12 cellular contexts compared by ENCODE assay signal in the genomic region with DNA sequence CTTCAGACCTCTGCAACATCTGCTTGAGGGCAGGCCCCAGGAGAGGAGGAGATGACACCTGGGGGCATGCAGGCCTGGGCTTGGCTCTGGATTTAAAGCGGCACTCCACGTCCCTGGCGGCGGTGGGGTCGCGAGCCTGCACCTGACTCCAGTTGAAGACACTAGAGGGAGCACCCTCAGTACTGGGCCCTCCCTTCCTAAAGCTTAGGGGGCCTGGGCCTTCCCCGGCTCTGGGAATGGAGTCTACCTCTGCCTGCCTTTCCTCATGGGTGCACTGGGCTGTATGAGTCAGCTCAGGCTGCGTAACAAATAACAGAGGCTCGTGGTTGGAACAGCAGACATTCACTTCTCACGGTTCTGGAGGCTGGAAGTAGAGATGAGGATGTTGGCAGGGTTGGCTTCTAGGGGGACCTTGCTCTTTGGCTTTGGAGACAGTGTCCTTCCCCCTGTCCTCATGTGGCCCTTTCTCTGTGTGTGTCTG.
"Had no signal": no experiment of that assay in that cellular context is flagged by ENCODE, and none has a peak within 500 bp of the region (broad histone marks: within the 10 kb centered on the region; RNA-seq: fewer than 3 reads in every experiment).

No MANE protein-coding gene starts in this region.

- H3K4me2 ChIP-seq: hepatocyte had no signal

- H2AFZ ChIP-seq: hepatocyte had no signal

- H3K27ac Mint-ChIP-seq: activated CD4-positive, alpha-beta T cell treated with anti-CD3 and anti-CD28 coated beads, Interleukin-2, amount 10 ng/mL, durations not matched to agents 24 days and 14 days; activated naive CD8-positive, alpha-beta T cell treated with anti-CD3 and anti-CD28 coated beads, Interleukin-2, amount 50 U/mL, for 24 hours; stimulated activated naive CD8-positive, alpha-beta T cell treated with anti-CD3 and anti-CD28 coated beads, Interleukin-15, amount 100 ng/mL, for 72 hours; T-helper 17 cell had no signal

- ATAC-seq: activated naive CD8-positive, alpha-beta T cell treated with anti-CD3 and anti-CD28 coated beads, Interleukin-2, amount 50 U/mL, for 24 hours; T-helper 17 cell had no signal

- H3K4me1 Mint-ChIP-seq: activated naive CD8-positive, alpha-beta T cell treated with anti-CD3 and anti-CD28 coated beads, Interleukin-2, amount 50 U/mL, for 24 hours; stimulated activated naive CD8-positive, alpha-beta T cell treated with anti-CD3 and anti-CD28 coated beads, Interleukin-15, amount 100 ng/mL, for 72 hours had no signal

- H3K9me3 ChIP-seq: ascending aorta, breast epithelium, prostate gland, upper lobe of left lung had no signal

- H3K27me3 ChIP-seq: ascending aorta, hepatocyte, upper lobe of left lung had no signal

- H3K27me3 Mint-ChIP-seq: activated CD4-positive, alpha-beta T cell treated with anti-CD3 and anti-CD28 coated beads, Interleukin-2, amount 10 ng/mL, durations not matched to agents 24 days and 14 days; activated naive CD8-positive, alpha-beta T cell treated with anti-CD3 and anti-CD28 coated beads, Interleukin-2, amount 50 U/mL, for 24 hours; stimulated activated naive CD8-positive, alpha-beta T cell treated with anti-CD3 and anti-CD28 coated beads, Interleukin-15, amount 100 ng/mL, for 72 hours; T-helper 17 cell had no signal

- H3K4me1 ChIP-seq: ascending aorta, breast epithelium, prostate gland, upper lobe of left lung had no signal

- H3K79me2 ChIP-seq: hepatocyte had no signal

- H3K9me3 Mint-ChIP-seq: activated CD4-positive, alpha-beta T cell treated with anti-CD3 and anti-CD28 coated beads, Interleukin-2, amount 10 ng/mL, durations not matched to agents 24 days and 14 days; activated naive CD8-positive, alpha-beta T cell treated with anti-CD3 and anti-CD28 coated beads, Interleukin-2, amount 50 U/mL, for 24 hours; nephron; stimulated activated naive CD8-positive, alpha-beta T cell treated with anti-CD3 and anti-CD28 coated beads, Interleukin-15, amount 100 ng/mL, for 72 hours had no signal

- DNase-seq: activated CD4-positive, alpha-beta T cell treated with anti-CD3 and anti-CD28 coated beads, Interleukin-2, amount 10 ng/mL, durations not matched to agents 24 days and 14 days; activated naive CD4-positive, alpha-beta T cell treated with Interleukin-2 at 50 U/mL for 16 hours; activated naive CD8-positive, alpha-beta T cell treated with anti-CD3 and anti-CD28 coated beads, Interleukin-2, amount 50 U/mL, for 24 hours; activated T-cell treated with anti-CD3 and anti-CD28 coated beads for 4 hours; stimulated activated naive CD8-positive, alpha-beta T cell treated with anti-CD3 and anti-CD28 coated beads, Interleukin-15, amount 100 ng/mL, for 72 hours; T-helper 17 cell had no signal

- H3K36me3 ChIP-seq: ascending aorta, breast epithelium, prostate gland, upper lobe of left lung had no signal

- H3K27ac ChIP-seq: ascending aorta, breast epithelium, hepatocyte, prostate gland, upper lobe of left lung had no signal

- H3K4me3 Mint-ChIP-seq: activated CD4-positive, alpha-beta T cell treated with anti-CD3 and anti-CD28 coated beads, Interleukin-2, amount 10 ng/mL, durations not matched to agents 24 days and 14 days; activated naive CD8-positive, alpha-beta T cell treated with anti-CD3 and anti-CD28 coated beads, Interleukin-2, amount 50 U/mL, for 24 hours; stimulated activated naive CD8-positive, alpha-beta T cell treated with anti-CD3 and anti-CD28 coated beads, Interleukin-15, amount 100 ng/mL, for 72 hours; T-helper 17 cell had no signal

- H3K4me3 ChIP-seq: ascending aorta, breast epithelium, hepatocyte, prostate gland, upper lobe of left lung had no signal
